In the genomic region with DNA sequence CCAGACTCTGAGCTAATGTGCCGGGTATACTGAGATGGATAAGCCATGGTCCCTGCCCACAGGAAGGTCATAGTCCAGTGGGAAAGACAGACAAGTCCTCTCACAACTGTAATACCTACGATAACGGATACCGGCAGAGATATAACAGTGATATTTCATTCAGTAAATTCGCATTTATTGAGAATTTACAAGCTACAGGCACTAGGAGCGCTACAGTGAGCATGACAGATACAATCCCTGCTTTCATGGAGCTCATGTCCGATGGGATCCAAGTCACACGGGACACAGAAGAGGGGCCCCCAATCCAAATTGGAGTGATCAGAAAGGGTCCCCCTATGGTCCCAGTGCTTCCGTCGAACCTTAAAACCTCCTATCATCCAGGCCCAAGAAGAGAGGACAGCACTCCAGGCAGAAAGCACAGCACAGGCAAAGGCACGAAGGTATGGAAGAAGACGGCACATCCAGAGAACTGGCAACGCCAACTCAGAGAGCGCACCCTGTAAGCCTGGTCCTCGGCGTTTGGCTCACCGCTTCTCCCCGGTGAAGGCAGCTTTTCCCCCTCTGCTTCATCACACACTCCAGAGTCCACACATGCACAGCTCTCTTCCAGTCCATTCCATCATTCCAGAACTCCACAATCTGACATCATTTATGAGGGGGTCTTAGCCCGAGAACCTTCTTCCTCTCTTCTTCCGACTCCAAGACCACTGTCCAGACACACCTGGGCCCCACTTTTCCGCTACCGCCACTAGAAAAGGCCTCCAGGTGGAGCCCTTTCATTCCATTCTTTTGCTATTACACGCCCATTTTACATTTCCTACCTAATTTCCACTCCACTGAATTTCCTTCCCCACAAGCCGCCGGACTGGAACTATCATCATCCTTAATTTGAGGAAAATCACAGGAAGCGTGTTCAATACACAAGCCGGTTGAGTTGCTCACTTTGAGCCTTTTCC, we compare ENCODE assay signal across 16 cellular contexts. TPM values are rescaled to one million over a fixed set of nuclear protein-coding genes. Genes with fewer than 3 reads are reported as not detected.
DNase-seq lines count a peak whose midpoint lies in the region; ATAC-seq, FAIRE-seq and TF ChIP-seq lines count a peak whose summit lies in the region.
"Had no signal": no experiment of that assay in that cellular context is flagged by ENCODE, and none has a peak within 500 bp of the region (broad histone marks: within the 10 kb centered on the region; RNA-seq: fewer than 3 reads in every experiment).

No MANE protein-coding gene starts in this region.

- POLR2A ChIA-PET in WTC11 (lab: Charles Lee) = no interaction called here

- peaks cover 5% of the 10 kb centered on the region for H3K9me3 Mint-ChIP-seq in WTC11

- DNase-seq in ELR (ENCODE audit: low read depth) (peak; percentile 11), HT-29 (ENCODE audit: low spot score) (peak; percentile 45), WTC11 (ENCODE audit: low spot score) (peak; percentile 50), kidney tubule cell (ENCODE audit: low spot score) (peak; percentile 9), H54 (ENCODE audit: insufficient read length, low spot score) (no peak), uterus (no peak)
- DNase-seq: activated CD4-positive, alpha-beta T cell treated with anti-CD3 and anti-CD28 coated beads for 48 hours; CD4-positive, alpha-beta memory T cell; head of caudate nucleus; NCI-H1417 had no signal

- H3K4me3 Mint-ChIP-seq in WTC11 = no peak overlapping the region
- H3K4me3 Mint-ChIP-seq: CD4-positive, alpha-beta memory T cell had no signal

- no peaks in the 10 kb centered on the region for H3K36me3 ChIP-seq in uterus
- H3K36me3 ChIP-seq: neutrophil had no signal

- no peaks in the 10 kb centered on the region for H3K9me3 ChIP-seq in uterus
- H3K9me3 ChIP-seq: neutrophil had no signal

- peaks cover 22% of the 10 kb centered on the region for H3K27me3 Mint-ChIP-seq in WTC11 (ENCODE audit: low read depth)

- no peak for FAIRE-seq in H54 (lab: Jason Lieb, UNC)
- FAIRE-seq: endometrium had no signal

- no peaks in the 10 kb centered on the region for H3K36me3 Mint-ChIP-seq in WTC11
- H3K36me3 Mint-ChIP-seq: CD4-positive, alpha-beta memory T cell had no signal

- no peak overlapping the region for H3K4me3 ChIP-seq in uterus
- H3K4me3 ChIP-seq: skin epidermis had no signal

- TF ChIP-seq POLR2A in H54 (IDR thresholded peaks at IDR 0.05; ENCODE audit: low read depth, low read length) (no peak), uterus (IDR thresholded peaks at IDR 0.05) (no peak)

- H3K4me1 Mint-ChIP-seq in WTC11 = no peaks in the 10 kb centered on the region
- H3K4me1 Mint-ChIP-seq: CD4-positive, alpha-beta memory T cell had no signal

- intact Hi-C loops in uterus (cut with DNase I; ENCODE audit: low total_unique reads) = no loop called here

- H3K27ac Mint-ChIP-seq in WTC11 = no peak overlapping the region

- ATAC-seq in WTC11 (peak; percentile 82), HG02852 (IDR thresholded peaks at IDR 0.05; ENCODE audit: unreplicated experiment) (no peak)

- CTCF ChIA-PET in WTC11 (lab: Charles Lee) = interaction anchor here (0.5 to 3.8 kb wide), 21 partner anchors 13 to 1668 kb away, joined by 3 to 25 read pairs (median 4); partner anchors contain the start of gene GOT1

- H3K27ac ChIP-seq in uterus = no peak overlapping the region
- H3K27ac ChIP-seq: neutrophil, skin epidermis had no signal

- H3K4me1 ChIP-seq in uterus = no peaks in the 10 kb centered on the region

- H3K27me3 ChIP-seq in uterus = no peaks in the 10 kb centered on the region

- TF ChIP-seq CTCF in WTC11 (IDR thresholded peaks at IDR 0.05) (peak; percentile 44; the same call in 1 of the 2 replicates), uterus (IDR thresholded peaks at IDR 0.05) (no peak)

TF ChIP-seq in WTC11, 78 proteins besides CTCF, POLR2A, EP300 and RAD21:
- TF ChIP-seq KAT7 (CRISPR knock-in tag; IDR thresholded peaks at IDR 0.05; ENCODE audit: borderline replicate concordance) (no peak), GRHL2 (CRISPR knock-in tag; IDR thresholded peaks at IDR 0.05; ENCODE audit: insufficient replicate concordance, severe bottlenecking) (no peak), HMGA2 (CRISPR knock-in tag; IDR thresholded peaks at IDR 0.05) (no peak), IRF2 (CRISPR knock-in tag; IDR thresholded peaks at IDR 0.05; ENCODE audit: borderline replicate concordance, low read depth) (no peak), E2F4 (CRISPR knock-in tag; IDR thresholded peaks at IDR 0.05; ENCODE audit: borderline replicate concordance, low read depth) (no peak)
- TF ChIP-seq, protein P1, sequence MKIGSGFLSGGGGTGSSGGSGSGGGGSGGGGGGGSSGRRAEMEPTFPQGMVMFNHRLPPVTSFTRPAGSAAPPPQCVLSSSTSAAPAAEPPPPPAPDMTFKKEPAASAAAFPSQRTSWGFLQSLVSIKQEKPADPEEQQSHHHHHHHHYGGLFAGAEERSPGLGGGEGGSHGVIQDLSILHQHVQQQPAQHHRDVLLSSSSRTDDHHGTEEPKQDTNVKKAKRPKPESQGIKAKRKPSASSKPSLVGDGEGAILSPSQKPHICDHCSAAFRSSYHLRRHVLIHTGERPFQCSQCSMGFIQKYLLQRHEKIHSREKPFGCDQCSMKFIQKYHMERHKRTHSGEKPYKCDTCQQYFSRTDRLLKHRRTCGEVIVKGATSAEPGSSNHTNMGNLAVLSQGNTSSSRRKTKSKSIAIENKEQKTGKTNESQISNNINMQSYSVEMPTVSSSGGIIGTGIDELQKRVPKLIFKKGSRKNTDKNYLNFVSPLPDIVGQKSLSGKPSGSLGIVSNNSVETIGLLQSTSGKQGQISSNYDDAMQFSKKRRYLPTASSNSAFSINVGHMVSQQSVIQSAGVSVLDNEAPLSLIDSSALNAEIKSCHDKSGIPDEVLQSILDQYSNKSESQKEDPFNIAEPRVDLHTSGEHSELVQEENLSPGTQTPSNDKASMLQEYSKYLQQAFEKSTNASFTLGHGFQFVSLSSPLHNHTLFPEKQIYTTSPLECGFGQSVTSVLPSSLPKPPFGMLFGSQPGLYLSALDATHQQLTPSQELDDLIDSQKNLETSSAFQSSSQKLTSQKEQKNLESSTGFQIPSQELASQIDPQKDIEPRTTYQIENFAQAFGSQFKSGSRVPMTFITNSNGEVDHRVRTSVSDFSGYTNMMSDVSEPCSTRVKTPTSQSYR (CRISPR knock-in tag; IDR thresholded peaks at IDR 0.05) = no peak
- TF ChIP-seq, protein P2, sequence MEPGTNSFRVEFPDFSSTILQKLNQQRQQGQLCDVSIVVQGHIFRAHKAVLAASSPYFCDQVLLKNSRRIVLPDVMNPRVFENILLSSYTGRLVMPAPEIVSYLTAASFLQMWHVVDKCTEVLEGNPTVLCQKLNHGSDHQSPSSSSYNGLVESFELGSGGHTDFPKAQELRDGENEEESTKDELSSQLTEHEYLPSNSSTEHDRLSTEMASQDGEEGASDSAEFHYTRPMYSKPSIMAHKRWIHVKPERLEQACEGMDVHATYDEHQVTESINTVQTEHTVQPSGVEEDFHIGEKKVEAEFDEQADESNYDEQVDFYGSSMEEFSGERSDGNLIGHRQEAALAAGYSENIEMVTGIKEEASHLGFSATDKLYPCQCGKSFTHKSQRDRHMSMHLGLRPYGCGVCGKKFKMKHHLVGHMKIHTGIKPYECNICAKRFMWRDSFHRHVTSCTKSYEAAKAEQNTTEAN (CRISPR knock-in tag; IDR thresholded peaks at IDR 0.05) = no peak

RNA-seq across cellular contexts. Expression of gene NKX2-3, which starts 47.8 kb away (rescaled TPM):
- not detected in 2 replicates for total RNA-seq in HT-29 (2014; rRNA removed; shearing (Covaris generic))
- total RNA-seq in WTC11 (2021) = not detected in 3 replicates
- not detected for total RNA-seq in uterus
- total RNA-seq: CD4-positive, alpha-beta memory T cell; lung microvascular endothelial cell; T-helper 1 cell treated with Interleukin-12 subunit alpha and Interleukin-12 subunit beta and Interleukin-4 antibody, amounts not matched to agents 30 ng/mL and 1 ng/mL, for 36 hours had no signal

RNA-seq across cellular contexts. Expression of gene GOT1, which starts 54.5 kb away (rescaled TPM):
- total RNA-seq in HT-29 (2014; rRNA removed; shearing (Covaris generic)) = 34.7 and 38.5 TPM in 2 replicates
- total RNA-seq in WTC11 (2021) (52.9 to 56.8 TPM (median 54.8 TPM) in 3 replicates), uterus (10 to 100 TPM; 18.4 to 35.0 (median 22.6) TPM)

Comparison
In these comparisons a context has a peak if more than half of its experiments do, and no peak if none do; other contexts are left out.
1. DNase-seq: peak in ELR (single experiment), HT-29 (single experiment), WTC11 (single experiment) and kidney tubule cell (single experiment); none in H54 (single experiment) and uterus (0 of 2).